In genomic region chr9:137075275-137075775, GRCh38 we compare ENCODE assay signal across 20 cellular contexts. TPM values are rescaled to one million over a fixed set of nuclear protein-coding genes. Genes with fewer than 3 reads are reported as not detected.
DNase-seq lines count a peak whose midpoint lies in the region; TF ChIP-seq lines count a peak whose summit lies in the region.
"Had no signal": no experiment of that assay in that cellular context is flagged by ENCODE, and none has a peak within 500 bp of the region (broad histone marks: within the 10 kb centered on the region; RNA-seq: fewer than 3 reads in every experiment).

No MANE protein-coding gene starts in this region.

- H4K20me1 ChIP-seq in H9 (ENCODE audit: control insufficient read depth, insufficient read depth, insufficient read length) = peaks cover 3% of the 10 kb centered on the region
- H4K20me1 ChIP-seq in OCI-LY1 (ENCODE audit: insufficient read depth, low read length) = no peaks in the 10 kb centered on the region

- no peak overlapping the region for H2BK20ac ChIP-seq in H9 (ENCODE audit: low read depth, low read length, poor library complexity, severe bottlenecking)

- no peak overlapping the region for H3K14ac ChIP-seq in H9 (ENCODE audit: insufficient read depth, low read length)

- H3K9ac ChIP-seq in H9 (ENCODE audit: extremely low read depth, insufficient read length, low read length) (no peak overlapping the region), OCI-LY1 (ENCODE audit: low read length) (no peak overlapping the region; the same call in 1 of the 2 replicates), iPS-20b (ENCODE audit: low read depth, low read length) (peak overlapping the region; percentile 55; the same call in 1 of the 2 replicates)

- no peak overlapping the region for H4K91ac ChIP-seq in H9 (ENCODE audit: insufficient read length, low read depth, low read length)

- no peaks in the 10 kb centered on the region; a peak in 1 of 5 replicates for H3K9me3 Mint-ChIP-seq in H9
- H3K9me3 Mint-ChIP-seq: activated T-helper 17 cell treated with anti-CD3 and anti-CD28 coated beads, Interleukin-2, amount 50 U/mL, for 72 hours; nephron progenitor cell had no signal

- H4K8ac ChIP-seq in H9 (replicated peaks; ENCODE audit: insufficient read length, low read depth, low read length) = no peak overlapping the region

- no peak overlapping the region for H2AK5ac ChIP-seq in H9 (ENCODE audit: insufficient read length, low read length)

- H3K36me3 Mint-ChIP-seq in H9 (ENCODE audit: insufficient read depth in 1 of 3, low read depth in 3 of 3) = no peaks in the 10 kb centered on the region

- H2BK120ac ChIP-seq in H9 (ENCODE audit: low read depth, low read length, poor library complexity, severe bottlenecking) = no peak overlapping the region

- H3K4me2 ChIP-seq in H9 (ENCODE audit: insufficient read depth, insufficient read length, low read length) = no peak overlapping the region
- H3K4me2 ChIP-seq in OCI-LY1 (ENCODE audit: low read length) = no peak overlapping the region
- H3K4me2 ChIP-seq: hepatocyte had no signal

- peaks cover 17 to 30% of the 10 kb centered on the region in 2 experiments for H3K4me1 Mint-ChIP-seq in H9

- H3K4me3 Mint-ChIP-seq in H9 = peak overlapping the region in 1 of 2 experiments; percentile 6; a peak in 1 of 5 replicates
- H3K4me3 Mint-ChIP-seq: activated T-helper 17 cell treated with anti-CD3 and anti-CD28 coated beads, Interleukin-2, amount 50 U/mL, for 72 hours; nephron progenitor cell had no signal

- H3K4me1 ChIP-seq in H9 (ENCODE audit: insufficient read depth, low read length) (peaks cover 7% of the 10 kb centered on the region; the same call in 1 of the 2 replicates), OCI-LY1 (ENCODE audit: insufficient read depth, low read length, severe bottlenecking) (peaks cover 35% of the 10 kb centered on the region), iPS-20b (ENCODE audit: insufficient read depth, low read length) (peaks cover 12% of the 10 kb centered on the region)

- H3K36me3 ChIP-seq in OCI-LY1 (ENCODE audit: insufficient read depth, low read length) (peaks cover 14% of the 10 kb centered on the region), iPS-20b (ENCODE audit: insufficient read depth, low read depth, low read length) (no peaks in the 10 kb centered on the region), MG63 (peaks cover 17% of the 10 kb centered on the region)
- H3K36me3 ChIP-seq: prostate gland had no signal

- H3K27ac Mint-ChIP-seq in H9 = peak overlapping the region in 2 of 3 experiments; percentile 25 to 97; a peak in 4 of 7 replicates
- H3K27ac Mint-ChIP-seq: activated T-helper 17 cell treated with anti-CD3 and anti-CD28 coated beads, Interleukin-2, amount 50 U/mL, for 72 hours; nephron progenitor cell had no signal

- H3F3A ChIP-seq in OCI-LY1 (ENCODE audit: insufficient read depth, low read length) = no peaks in the 10 kb centered on the region

- H3K4me3 ChIP-seq in OCI-LY1 (ENCODE audit: low read depth, low read length, poor library complexity, severe bottlenecking) (no peak overlapping the region), iPS-20b (ENCODE audit: low read length) (no peak overlapping the region), MG63 (no peak overlapping the region)
- H3K4me3 ChIP-seq: hepatocyte, prostate gland, thyroid gland had no signal

- H3K79me1 ChIP-seq in H9 (ENCODE audit: insufficient read depth, low read depth, low read length, poor library complexity, severe bottlenecking) = no peaks in the 10 kb centered on the region

- TF ChIP-seq CTCF in H9 (conservative IDR thresholded peaks at IDR 0.05) (no peak), OCI-LY1 (IDR thresholded peaks at IDR 0.05; ENCODE audit: low read length) (no peak)

- peaks cover 17% of the 10 kb centered on the region for H3K23me2 ChIP-seq in H9 (ENCODE audit: insufficient read length, low read depth, low read length, poor library complexity, severe bottlenecking)

- H2AFZ ChIP-seq in H9 (ENCODE audit: low read length) (no peak overlapping the region), OCI-LY1 (ENCODE audit: low read length) (no peak overlapping the region)
- H2AFZ ChIP-seq: hepatocyte had no signal

- no peak overlapping the region for H2BK15ac ChIP-seq in H9 (ENCODE audit: low read depth, low read length)

- DNase-seq in H9 (peak; percentile 62), iPS-NIHi11 (ENCODE audit: low spot score) (no peak), MG63 (no peak)
- DNase-seq: central memory CD4-positive, alpha-beta T cell; effector CD8-positive, alpha-beta T cell; kidney glomerular epithelial cell; mesendoderm; NCI-H1092 treated with DMSO at 0.1 percent for 48 hours; NCI-H82; nephron progenitor cell; SW 1271; thyroid gland; WERI-Rb-1 had no signal

- peaks cover 45% of the 10 kb centered on the region for H3K27me3 Mint-ChIP-seq in H9 (ENCODE audit: low read depth)
- H3K27me3 Mint-ChIP-seq: activated T-helper 17 cell treated with anti-CD3 and anti-CD28 coated beads, Interleukin-2, amount 50 U/mL, for 72 hours; B cell had no signal

- H3K18ac ChIP-seq in H9 (ENCODE audit: insufficient read length, low read depth, low read length) = no peak overlapping the region

- no peak overlapping the region for H3K27ac ChIP-seq in H9 (ENCODE audit: insufficient read length, low read depth, low read length)
- peak overlapping the region; percentile 63 for H3K27ac ChIP-seq in OCI-LY1 (ENCODE audit: low read depth, low read length, poor library complexity, severe bottlenecking)
- no peak overlapping the region for H3K27ac ChIP-seq in iPS-20b (ENCODE audit: low read length)
- H3K27ac ChIP-seq: hepatocyte, prostate gland, thyroid gland, WERI-Rb-1 had no signal

- H3K9me2 ChIP-seq in OCI-LY1 (ENCODE audit: low read depth, low read length) = no peaks in the 10 kb centered on the region

- no CpG with 5 or more reads among the region's 12 CpGs for WGBS in H9 (ENCODE audit: extremely low coverage, insufficient read length, low lambda C conversion rate)

- H3K9me3 ChIP-seq in H9 (ENCODE audit: control insufficient read depth, low read depth, low read length) = no peaks in the 10 kb centered on the region
- H3K9me3 ChIP-seq in OCI-LY1 (ENCODE audit: low read length) = no peaks in the 10 kb centered on the region
- no peaks in the 10 kb centered on the region for H3K9me3 ChIP-seq in iPS-20b (ENCODE audit: insufficient read depth, low read depth, low read length)
- H3K9me3 ChIP-seq in MG63 = no peaks in the 10 kb centered on the region
- H3K9me3 ChIP-seq: prostate gland, thyroid gland had no signal

- peaks cover 7% of the 10 kb centered on the region; the same call in 1 of the 2 replicates for H3K27me3 ChIP-seq in H9 (ENCODE audit: insufficient read depth, low read length)
- H3K27me3 ChIP-seq in OCI-LY1 (ENCODE audit: insufficient read depth, low read length) = no peaks in the 10 kb centered on the region
- H3K27me3 ChIP-seq in iPS-20b (ENCODE audit: insufficient read depth, low read length) = peaks cover 65% of the 10 kb centered on the region
- no peaks in the 10 kb centered on the region for H3K27me3 ChIP-seq in MG63
- H3K27me3 ChIP-seq: thyroid gland had no signal

- no peak overlapping the region for H3K23ac ChIP-seq in H9 (ENCODE audit: insufficient read length, low read depth, low read length)

- H3T11ph ChIP-seq in H9 (ENCODE audit: low read length) = no peak overlapping the region

- H2BK5ac ChIP-seq in H9 (ENCODE audit: insufficient read length, low read length) = no peak overlapping the region

- H4K5ac ChIP-seq in H9 (ENCODE audit: insufficient read length, low read depth, low read length) = no peak overlapping the region

- H3K79me2 ChIP-seq in H9 (ENCODE audit: insufficient read depth, low read length) = no peaks in the 10 kb centered on the region
- no peaks in the 10 kb centered on the region for H3K79me2 ChIP-seq in OCI-LY1 (ENCODE audit: insufficient read depth, low read length)

- H3K4ac ChIP-seq in H9 (ENCODE audit: low read depth, low read length) = no peak overlapping the region

- no peak overlapping the region for H3K56ac ChIP-seq in H9 (ENCODE audit: insufficient read length, low read depth, low read length)

- H2BK12ac ChIP-seq in H9 (ENCODE audit: insufficient read length, low read depth, low read length) = no peak overlapping the region

RNA-seq across cellular contexts. Expression of gene UAP1L1, which starts 2.0 kb away (rescaled TPM):
- 5.6 and 6.6 TPM in 2 replicates for total RNA-seq in H9 (2021)
- 8.2 and 12.2 TPM in 2 replicates for total RNA-seq in MG63 (2014; rRNA removed; shearing (Covaris generic); ENCODE audit: low replicate concordance)

RNA-seq across cellular contexts. Expression of gene SAPCD2, which starts 5.0 kb away (rescaled TPM):
- 29.8 and 30.0 TPM in 2 replicates for total RNA-seq in H9 (2021)
- 20.8 and 32.5 TPM in 2 replicates for total RNA-seq in MG63 (2014; rRNA removed; shearing (Covaris generic); ENCODE audit: low replicate concordance)

RNA-seq across cellular contexts. Expression of gene MAN1B1, which starts 11.5 kb away (rescaled TPM):
- 32.7 and 34.9 TPM in 2 replicates for total RNA-seq in H9 (2021)
- 77.1 and 83.1 TPM in 2 replicates for total RNA-seq in MG63 (2014; rRNA removed; shearing (Covaris generic); ENCODE audit: low replicate concordance)

RNA-seq across cellular contexts. Expression of gene ENTPD2, which starts 21.5 kb away (rescaled TPM):
- 4.0 and 5.1 TPM in 2 replicates for total RNA-seq in H9 (2021)
- total RNA-seq in MG63 (2014; rRNA removed; shearing (Covaris generic); ENCODE audit: low replicate concordance) = not detected in 2 replicates
- total RNA-seq: B cell, RPMI7951 had no signal

RNA-seq across cellular contexts. Expression of gene NPDC1, which starts 29.3 kb away (rescaled TPM):
- total RNA-seq in H9 (2021) = 51.8 and 57.6 TPM in 2 replicates
- 86.9 and 253 TPM in 2 replicates for total RNA-seq in MG63 (2014; rRNA removed; shearing (Covaris generic); ENCODE audit: low replicate concordance)
